In the genomic region with DNA sequence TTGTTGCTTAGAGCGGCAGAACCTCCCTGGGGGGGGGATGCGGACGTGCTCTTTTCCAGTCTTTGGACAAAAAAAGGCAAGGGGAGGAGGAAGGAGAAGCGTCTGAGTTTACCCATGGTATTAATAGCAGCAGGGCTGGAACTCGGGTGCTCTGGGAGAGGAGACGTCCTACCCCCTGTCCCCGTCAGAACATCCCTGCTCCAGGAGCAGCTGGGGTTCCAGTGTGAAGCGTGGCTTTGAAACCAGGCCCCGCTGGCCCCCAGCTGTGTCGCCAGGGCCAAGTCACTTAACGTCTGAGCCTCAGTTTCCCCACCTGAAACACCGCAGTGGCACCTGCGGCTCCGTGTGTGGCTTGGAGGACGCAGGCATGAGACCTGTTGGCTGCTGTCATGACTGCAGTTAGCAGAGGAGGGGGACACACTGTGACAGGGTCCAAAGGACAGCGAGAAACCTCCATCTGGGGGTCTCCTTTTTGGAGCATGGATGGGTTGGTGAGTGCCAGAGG, we compare ENCODE assay signal across 15 cellular contexts. TPM values are rescaled to one million over a fixed set of nuclear protein-coding genes. Genes with fewer than 3 reads are reported as not detected.
A peak's percentile ranks its signal among the peaks of the same experiment; 100 is the strongest.
DNase-seq lines count a peak whose midpoint lies in the region; ATAC-seq, FAIRE-seq and TF ChIP-seq lines count a peak whose summit lies in the region.
"Had no signal": no experiment of that assay in that cellular context is flagged by ENCODE, and none has a peak within 500 bp of the region (broad histone marks: within the 10 kb centered on the region; RNA-seq: fewer than 3 reads in every experiment).

No MANE protein-coding gene starts in this region.

- H3K9me2 ChIP-seq in HCT116 (ENCODE audit: insufficient read depth) = no peaks in the 10 kb centered on the region

- CTCF ChIA-PET in HCT116 (lab: Charles Lee) (no interaction called here), K562 (lab: Yijun Ruan, JAX; ENCODE audit: low intra/inter-chr PET ratio) (no interaction called here)

- H3K9me3 ChIP-seq in HCT116 (ENCODE audit: control insufficient read depth in 1 of 2, insufficient read depth in 1 of 2, low read depth in 1 of 2, low read length in 2 of 2) (no peaks in the 10 kb centered on the region), K562 (replicated peaks; ENCODE audit: control insufficient read depth, insufficient read depth, low read depth, low read length) (no peaks in the 10 kb centered on the region), trophoblast cell (ENCODE audit: insufficient read depth, low read depth, low read length) (no peaks in the 10 kb centered on the region)
- H3K9me3 ChIP-seq: adrenal gland had no signal

- RAD21 ChIA-PET in HCT116 (lab: Charles Lee; ENCODE audit: low non-redundant PET in 1 of 2, low total read pairs in 2 of 2, uncharacterized antibody in 2 of 2, unreplicated experiment in 2 of 2) = no interaction called here

- no peak for ATAC-seq in HCT116
- no peak for ATAC-seq in K562
- no peak for ATAC-seq in GM18520 (IDR thresholded peaks at IDR 0.05; ENCODE audit: unreplicated experiment)

- H2BK120ac ChIP-seq in trophoblast cell (ENCODE audit: insufficient read depth, low read length, poor library complexity) = no peak overlapping the region

- peaks cover 10 to 23% of the 10 kb centered on the region in 2 experiments; a peak in 3 of 4 replicates for H3K4me1 ChIP-seq in HCT116 (ENCODE audit: control insufficient read depth in 1 of 2, insufficient read depth in 2 of 2, low read length in 2 of 2)
- H3K4me1 ChIP-seq in K562 (replicated peaks in 1 of 2; ENCODE audit: control insufficient read depth in 2 of 2, insufficient read depth in 2 of 2, low read length in 2 of 2) = peaks cover 0 to 25% of the 10 kb centered on the region in 2 experiments; a peak in 2 of 5 replicates
- peaks cover 21 to 22% of the 10 kb centered on the region in 2 experiments for H3K4me1 ChIP-seq in trophoblast cell (ENCODE audit: control insufficient read depth in 1 of 2, insufficient read depth in 2 of 2, low read length in 2 of 2)

- BruUV-seq in HCT116 (replicated peaks; lab: Mats Ljungman, UMichigan) (no TSS peak), K562 (replicated peaks; lab: Mats Ljungman, UMichigan) (no TSS peak)

- H3K18ac ChIP-seq in trophoblast cell (ENCODE audit: low read length) = peak overlapping the region; percentile 4

- DNase-seq in GM06990 (ENCODE audit: extremely low read depth, insufficient read length) (no peak), HCT116 (ENCODE audit: low read depth, low spot score) (no peak), K562 (ENCODE audit: extremely low read depth in 1 of 4, low spot score in 3 of 4) (no peak), trophoblast cell (no peak), NCI-H2196 (lab: John Stamatoyannopoulos, UW; ENCODE audit: unreplicated experiment) (no peak), cerebellum (ENCODE audit: low spot score) (no peak)
- no peak for DNase-seq in stimulated activated CD4-positive, alpha-beta T cell treated with anti-CD3 and anti-CD28 coated beads, Interleukin-1b, Interleukin-23, amount 100 ng/mL, for 48 hours
- DNase-seq: adrenal gland; GDM1; NCI-H1436 treated with DMSO at 0.1 percent for 48 hours; NCI-H345; NK-92 treated with Interleukin-12 subunit alpha and Interleukin-12 subunit beta, amount 100 ng/mL, for 24 hours; T-cell had no signal

- H3K9ac ChIP-seq in HCT116 (ENCODE audit: low read length) (no peak overlapping the region), K562 (ENCODE audit: insufficient read depth in 1 of 2, low read depth in 2 of 2, low read length in 2 of 2) (no peak overlapping the region; a peak in 1 of 4 replicates), trophoblast cell (ENCODE audit: low read length) (no peak overlapping the region)

- peak overlapping the region; percentile 36 for H2AK5ac ChIP-seq in trophoblast cell (ENCODE audit: low read length)

- TF ChIP-seq CTCF in GM06990 (IDR thresholded peaks at IDR 0.05; ENCODE audit: insufficient read depth, low read length, poor library complexity, severe bottlenecking) (peak; percentile 2), HCT116 (IDR thresholded peaks at IDR 0.05 in 2 of 3, conservative IDR thresholded peaks at IDR 0.05 in 1 of 3; ENCODE audit: borderline replicate concordance in 1 of 3, insufficient read depth in 1 of 3, low read depth in 2 of 3, low read length in 2 of 3) (no peak), K562 (IDR thresholded peaks at IDR 0.05 in 2 of 3, conservative IDR thresholded peaks at IDR 0.05 in 1 of 3; ENCODE audit: insufficient read depth in 2 of 3, low read depth in 1 of 3, low read length in 3 of 3) (no peak)

- intact Hi-C loops in HCT116 (cut with micrococcal nuclease) = loop anchor here (10.0 kb wide), 1 partner anchor 125 kb away; no protein-coding TSS in a partner anchor
- intact Hi-C loops in K562 (cut with micrococcal nuclease) = loop anchor here (10.0 kb wide), 1 partner anchor 125 kb away; no protein-coding TSS in a partner anchor

- H4K12ac ChIP-seq in trophoblast cell (ENCODE audit: low read depth, low read length) = no peak overlapping the region

- no peak overlapping the region for H3K23ac ChIP-seq in trophoblast cell (ENCODE audit: low read length)

- TF ChIP-seq POLR2A in HCT116 (IDR thresholded peaks at IDR 0.05; ENCODE audit: borderline replicate concordance, extremely low read depth, insufficient read depth, insufficient read length) = no peak
- no peak for TF ChIP-seq POLR2A in K562 (conservative IDR thresholded peaks at IDR 0.05)

- H2BK5ac ChIP-seq in trophoblast cell (ENCODE audit: low read depth, low read length, poor library complexity) = peak overlapping the region; percentile 8

- H3K79me2 ChIP-seq in HCT116 (ENCODE audit: insufficient read depth, low read length) (no peaks in the 10 kb centered on the region), K562 (ENCODE audit: control insufficient read depth, insufficient read depth, low read length) (no peaks in the 10 kb centered on the region), trophoblast cell (ENCODE audit: control insufficient read depth, insufficient read depth, low read length, poor library complexity) (peaks cover 3% of the 10 kb centered on the region)

- H4K8ac ChIP-seq in trophoblast cell (ENCODE audit: low read depth, low read length) = no peak overlapping the region

- H3K36me3 ChIP-seq in GM06990 (ENCODE audit: control insufficient read depth, insufficient read depth, low read length) (no peaks in the 10 kb centered on the region), HCT116 (ENCODE audit: control insufficient read depth in 1 of 2, insufficient read depth in 2 of 2, low read length in 2 of 2) (no peaks in the 10 kb centered on the region), K562 (ENCODE audit: control insufficient read depth, insufficient read depth, low read length) (no peaks in the 10 kb centered on the region), trophoblast cell (ENCODE audit: control insufficient read depth in 1 of 2, insufficient read depth in 2 of 2, low read length in 2 of 2) (no peaks in the 10 kb centered on the region)
- H3K36me3 ChIP-seq: adrenal gland had no signal

- no peaks in the 10 kb centered on the region for H4K20me1 ChIP-seq in HCT116 (ENCODE audit: insufficient read depth)
- H4K20me1 ChIP-seq in K562 (replicated peaks; ENCODE audit: control insufficient read depth, insufficient read depth, low read length) = 0 out of 2 replicates have a peak, but pooled peaks cover 5% of the 10 kb centered on the region

- in situ Hi-C loops in K562 (cut with MboI) = no loop called here

- H3K27me3 ChIP-seq in GM06990 (replicated peaks; ENCODE audit: control insufficient read depth, insufficient read depth, low read length) (no peaks in the 10 kb centered on the region; the same call in 1 of the 2 replicates), HCT116 (ENCODE audit: insufficient read depth, low read length) (no peaks in the 10 kb centered on the region), K562 (ENCODE audit: control insufficient read depth in 2 of 2, insufficient read depth in 2 of 2, low read length in 2 of 2) (peaks cover 31 to 51% of the 10 kb centered on the region in 2 experiments; a peak in 4 of 5 replicates), trophoblast cell (ENCODE audit: insufficient read depth, low read length) (peaks cover 22% of the 10 kb centered on the region)

- H4K91ac ChIP-seq in trophoblast cell (ENCODE audit: low read depth, low read length) = peak overlapping the region; percentile 10

- WGBS in K562 (ENCODE audit: insufficient coverage, low coverage, missing lambda C conversion rate) = 4% methylated on average over 11 of the region's 16 CpGs
- WGBS in trophoblast cell (ENCODE audit: extremely low coverage, insufficient coverage, insufficient read length) = no CpG with 5 or more reads among the region's 16 CpGs

- no peaks in the 10 kb centered on the region for H3K9me1 ChIP-seq in K562 (ENCODE audit: control insufficient read depth, insufficient read depth, low read length)

- H3K14ac ChIP-seq in trophoblast cell (ENCODE audit: low read length) = no peak overlapping the region

- no peak for TF ChIP-seq RAD21 in HCT116 (IDR thresholded peaks at IDR 0.05; ENCODE audit: low read depth)
- TF ChIP-seq RAD21 in K562 (CRISPR knock-in tag; conservative IDR thresholded peaks at IDR 0.05 in 1 of 2, IDR thresholded peaks at IDR 0.05 in 1 of 2) = no peak

- H2AFZ ChIP-seq in HCT116 (ENCODE audit: low read depth, low read length, poor library complexity, severe bottlenecking) (no peak overlapping the region), K562 (ENCODE audit: low read depth, low read length) (no peak overlapping the region), trophoblast cell (ENCODE audit: insufficient read depth, low read length, poor library complexity) (no peak overlapping the region)

- H3K27ac ChIP-seq in HCT116 (ENCODE audit: low read depth, low read length) (no peak overlapping the region), K562 (ENCODE audit: extremely low read depth, low read depth, low read length) (no peak overlapping the region), trophoblast cell (ENCODE audit: low read depth, low read length) (no peak overlapping the region)
- H3K27ac ChIP-seq: adrenal gland had no signal

- H3K4me2 ChIP-seq in HCT116 (ENCODE audit: low read length) (0 out of 2 replicates have a peak overlapping the region, but pooled peaks have one; percentile 48), K562 (ENCODE audit: insufficient read depth, low read length) (no peak overlapping the region), trophoblast cell (ENCODE audit: low read length) (no peak overlapping the region)

- peak overlapping the region; percentile 51 for H2BK12ac ChIP-seq in trophoblast cell (ENCODE audit: low read length)

- FAIRE-seq in K562 (lab: Jason Lieb, UNC) = no peak

- peak overlapping the region; percentile 51 for H3K4me3 ChIP-seq in GM06990 (replicated peaks; ENCODE audit: low read depth, low read length)
- H3K4me3 ChIP-seq in HCT116 (replicated peaks in 1 of 2; ENCODE audit: low read depth in 1 of 2, low read length in 2 of 2) = no peak overlapping the region
- no peak overlapping the region for H3K4me3 ChIP-seq in K562
- no peak overlapping the region for H3K4me3 ChIP-seq in trophoblast cell (ENCODE audit: low read depth, low read length)
- H3K4me3 ChIP-seq: adrenal gland had no signal

- no peak overlapping the region for H3K4ac ChIP-seq in trophoblast cell (ENCODE audit: low read depth, low read length)

- POLR2A ChIA-PET in HCT116 (lab: Charles Lee) (no interaction called here), K562 (lab: Yijun Ruan, JAX) (interaction anchor here (1.0 kb wide), 2 partner anchors 9 to 16 kb away, joined by 3 to 5 read pairs; no protein-coding TSS in a partner anchor)

- H3K79me1 ChIP-seq in trophoblast cell (ENCODE audit: low read length) = peaks cover 3% of the 10 kb centered on the region

- TF ChIP-seq EP300 in K562 (IDR thresholded peaks at IDR 0.05; ENCODE audit: low read length) = no peak

RNA-seq across cellular contexts. Expression of a gene that starts 1.4 kb away (rescaled TPM):
- total RNA-seq in HCT116 (2021; ENCODE audit: unreplicated experiment) = not detected
- 0.03 and 0.04 TPM in 2 replicates for polyA plus RNA-seq in HCT116 (2012)
- total RNA-seq in K562 (2011; cell fraction: chromatin; rRNA removed; ENCODE audit: low replicate concordance) = 0.07 and 0.12 TPM in 2 replicates
- total RNA-seq in K562 (2011; cell fraction: nucleolus; rRNA removed) = 0.17 TPM in 1 of 2 replicates, not detected in the other
- 0.07 and 0.08 TPM in 2 replicates for total RNA-seq in K562 (2011; cell fraction: nucleoplasm; rRNA removed)
- not detected in 2 replicates for total RNA-seq in K562 (2014; rRNA removed)
- not detected in 2 replicates for total RNA-seq in K562 (2014; rRNA removed; fragmentation: Illumina TruSeq; extraction: Trizol)
- not detected in 2 replicates for total RNA-seq in K562 (2015; rRNA removed; fragmentation: Illumina TruSeq; extraction: Trizol)
- total RNA-seq in K562 (2021) = not detected in 2 replicates
- polyA plus RNA-seq in K562 (2011; rRNA removed) = not detected in 2 replicates
- polyA plus RNA-seq in K562 (2011; cell fraction: cytosol; rRNA removed) = not detected in 2 replicates
- polyA plus RNA-seq in K562 (2011; cell fraction: nucleus; rRNA removed) = not detected in 2 replicates
- 0.04 and 0.08 TPM in 2 replicates for polyA plus RNA-seq in K562 (2012)
- not detected in 2 replicates for polyA plus RNA-seq in K562 (2014; fragmentation: Illumina TruSeq; extraction: Trizol)
- not detected for polyA plus RNA-seq in K562 (2014; fragmentation: Nextera tagmentation; extraction: Ambion mirVana)
- polyA plus RNA-seq in K562 (2014; rRNA removed) = not detected in 2 replicates
- polyA minus RNA-seq in K562 (2011; rRNA and poly(A)+ RNA removed) = 0.04 TPM in 1 of 2 replicates, not detected in the other
- polyA minus RNA-seq in K562 (2011; cell fraction: cytosol; rRNA and poly(A)+ RNA removed) = not detected in 2 replicates
- polyA minus RNA-seq in K562 (2011; cell fraction: nucleus; rRNA and poly(A)+ RNA removed) = not detected in 2 replicates
- 0.41 and 0.64 TPM in 2 replicates for polyA plus RNA-seq in trophoblast cell (2013)
- total RNA-seq in cerebellum = 2.4 TPM
- total RNA-seq: LHCN-M2 had no signal

RNA-seq across cellular contexts. Expression of a gene that starts 57.6 kb away (rescaled TPM):
- total RNA-seq in HCT116 (2021; ENCODE audit: unreplicated experiment) (40.3 TPM), K562 (2014; rRNA removed) (1.4 and 1.5 TPM in 2 replicates), K562 (2014; rRNA removed; fragmentation: Illumina TruSeq; extraction: Trizol) (0.06 and 0.11 TPM in 2 replicates), K562 (2015; rRNA removed; fragmentation: Illumina TruSeq; extraction: Trizol) (0.62 and 0.79 TPM in 2 replicates), K562 (2021) (4.9 and 5.5 TPM in 2 replicates), cerebellum (60.5 TPM)
- 24.8 and 28.1 TPM in 2 replicates for polyA plus RNA-seq in HCT116 (2012)
- 4.3 and 18.5 TPM in 2 replicates for total RNA-seq in K562 (2011; cell fraction: chromatin; rRNA removed; ENCODE audit: low replicate concordance)
- 13.6 and 17.2 TPM in 2 replicates for total RNA-seq in K562 (2011; cell fraction: nucleolus; rRNA removed)
- 8.4 and 9.7 TPM in 2 replicates for total RNA-seq in K562 (2011; cell fraction: nucleoplasm; rRNA removed)
- polyA plus RNA-seq in K562 (2011; rRNA removed) (1.7 and 4.5 TPM in 2 replicates), K562 (2014; fragmentation: Illumina TruSeq; extraction: Trizol) (1.1 and 2.0 TPM in 2 replicates), K562 (2014; fragmentation: Nextera tagmentation; extraction: Ambion mirVana) (under 1 TPM; 0.01 to 0.04 TPM), K562 (2014; rRNA removed) (1.1 and 1.9 TPM in 2 replicates)
- 2.7 and 5.1 TPM in 2 replicates for polyA plus RNA-seq in K562 (2011; cell fraction: cytosol; rRNA removed)
- 13.6 and 13.8 TPM in 2 replicates for polyA plus RNA-seq in K562 (2011; cell fraction: nucleus; rRNA removed)
- 3.5 and 7.4 TPM in 2 replicates for polyA plus RNA-seq in K562 (2012)
- 0.96 and 1.1 TPM in 2 replicates for polyA minus RNA-seq in K562 (2011; rRNA and poly(A)+ RNA removed)
- 5.5 and 6.6 TPM in 2 replicates for polyA minus RNA-seq in K562 (2011; cell fraction: cytosol; rRNA and poly(A)+ RNA removed)
- polyA minus RNA-seq in K562 (2011; cell fraction: nucleus; rRNA and poly(A)+ RNA removed) = 5.7 and 5.9 TPM in 2 replicates
- 117 and 118 TPM in 2 replicates for polyA plus RNA-seq in trophoblast cell (2013)
